Comparison of ENCODE assay signal across 1 cellular context in genomic region chr3:113695818-113696645, GRCh38.
TF ChIP-seq lines count a peak whose summit lies in the region.

USF3 (minus strand) TSS chr3:113696642; CDS start chr3:113674878, 21,764 bp downstream.

TF ChIP-seq in HepG2, 621 proteins besides CTCF, POLR2A, EP300 and RAD21 (continued from another document and continues in another):
- no peak for TF ChIP-seq ZNF280D (CRISPR knock-in tag; IDR thresholded peaks at IDR 0.05)
- no peak for TF ChIP-seq TBL1XR1 (IDR thresholded peaks at IDR 0.05; ENCODE audit: borderline replicate concordance, low read length, partially characterized antibody)
- no peak for TF ChIP-seq ZNF570 (CRISPR knock-in tag; IDR thresholded peaks at IDR 0.05; ENCODE audit: borderline replicate concordance)
- TF ChIP-seq ZNF318 (CRISPR knock-in tag; IDR thresholded peaks at IDR 0.05): no peak
- no peak for TF ChIP-seq ZBTB8A (CRISPR knock-in tag; IDR thresholded peaks at IDR 0.05; ENCODE audit: borderline replicate concordance, low read depth)
- no peak for TF ChIP-seq ZNF704 (CRISPR knock-in tag; IDR thresholded peaks at IDR 0.05; ENCODE audit: borderline replicate concordance)
- TF ChIP-seq MXI1 (IDR thresholded peaks at IDR 0.05; ENCODE audit: borderline replicate concordance, low read depth, low read length): no peak
- no peak for TF ChIP-seq HMGXB3 (CRISPR knock-in tag; IDR thresholded peaks at IDR 0.05; ENCODE audit: borderline replicate concordance)
- TF ChIP-seq SRY (CRISPR knock-in tag; IDR thresholded peaks at IDR 0.05): no peak; the same call in 1 of the 2 replicates
- no peak for TF ChIP-seq ZNF552 (CRISPR knock-in tag; IDR thresholded peaks at IDR 0.05; ENCODE audit: borderline replicate concordance)
- no peak for TF ChIP-seq ZNF143 (CRISPR knock-in tag; IDR thresholded peaks at IDR 0.05)
- peak; percentile 81 for TF ChIP-seq ZNF687 (CRISPR knock-in tag; IDR thresholded peaks at IDR 0.05)
- 0 out of 2 replicates have a peak, but pooled peaks have one; percentile 49 for TF ChIP-seq ZNF619 (CRISPR knock-in tag; IDR thresholded peaks at IDR 0.05)
- TF ChIP-seq MTA1 (CRISPR knock-in tag; IDR thresholded peaks at IDR 0.05; ENCODE audit: borderline replicate concordance): no peak
- TF ChIP-seq ZBTB2 (CRISPR knock-in tag; IDR thresholded peaks at IDR 0.05; ENCODE audit: low read depth): no peak
- TF ChIP-seq ZFP62 (CRISPR knock-in tag; IDR thresholded peaks at IDR 0.05): no peak
- TF ChIP-seq BCL3 (CRISPR knock-in tag; IDR thresholded peaks at IDR 0.05): no peak; the same call in 1 of the 2 replicates
- peak; percentile 51 for TF ChIP-seq CBX1 (IDR thresholded peaks at IDR 0.05; ENCODE audit: low read depth)
- TF ChIP-seq FOXP1 (IDR thresholded peaks at IDR 0.05): no peak
- TF ChIP-seq FOXP1 (CRISPR knock-in tag; IDR thresholded peaks at IDR 0.05): no peak
- TF ChIP-seq IRF2 (CRISPR knock-in tag; IDR thresholded peaks at IDR 0.05): peak; percentile 30; the same call in 1 of the 2 replicates
- no peak for TF ChIP-seq ZNF616 (CRISPR knock-in tag; IDR thresholded peaks at IDR 0.05; ENCODE audit: low read depth)
- TF ChIP-seq THAP11 (CRISPR knock-in tag; IDR thresholded peaks at IDR 0.05): no peak; the same call in 1 of the 2 replicates
- TF ChIP-seq ATM (IDR thresholded peaks at IDR 0.05; ENCODE audit: borderline replicate concordance): no peak
- TF ChIP-seq TBX2 (CRISPR knock-in tag; IDR thresholded peaks at IDR 0.05; ENCODE audit: borderline replicate concordance): peak; percentile 31; the same call in 1 of the 2 replicates
- TF ChIP-seq TEF (CRISPR knock-in tag; IDR thresholded peaks at IDR 0.05): no peak
